In the genomic region with DNA sequence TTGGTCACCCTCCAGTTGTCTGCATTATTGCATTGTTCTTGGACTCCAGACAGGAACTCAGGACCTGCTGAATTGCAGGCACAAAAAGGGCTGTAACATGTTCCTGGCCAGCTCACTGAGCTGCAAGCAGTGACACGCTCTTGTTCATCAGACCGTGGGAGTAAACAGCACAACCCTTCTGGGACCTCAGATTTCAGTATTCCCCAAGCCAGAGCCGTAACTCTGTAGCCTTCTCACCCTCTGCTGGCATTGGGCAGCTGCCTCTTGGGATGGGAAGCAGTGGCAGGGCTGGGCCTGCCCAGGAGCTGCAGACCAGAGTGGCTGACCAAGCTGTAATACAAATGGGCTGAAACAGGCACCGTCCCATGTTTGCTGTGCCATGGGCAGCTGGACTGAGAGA, we compare ENCODE assay signal across 22 cellular contexts.
DNase-seq lines count a peak whose midpoint lies in the region; ATAC-seq and TF ChIP-seq lines count a peak whose summit lies in the region.
"Had no signal": no experiment of that assay in that cellular context is flagged by ENCODE, and none has a peak within 500 bp of the region (broad histone marks: within the 10 kb centered on the region; RNA-seq: fewer than 3 reads in every experiment).

No MANE protein-coding gene starts in this region.

- peak overlapping the region; percentile 21; the same call in 1 of the 2 replicates for H3K27ac ChIP-seq in VCaP
- H3K27ac ChIP-seq: C4-2B, parathyroid adenoma, thoracic aorta had no signal

- no peak for ATAC-seq in GM19035 (IDR thresholded peaks at IDR 0.05; ENCODE audit: unreplicated experiment)
- ATAC-seq: activated CD8-positive, alpha-beta T cell treated with anti-CD3 and anti-CD28 coated beads for 36 hours; naive thymus-derived CD8-positive, alpha-beta T cell; stimulated activated memory B cell treated with anti-CD40 and anti-IgM and Interleukin-4, amounts not matched to agents 10 μg/mL and 1 μg/mL and 100 μg/mL, for 72 hours had no signal

- no peak for TF ChIP-seq CTCF in VCaP (conservative IDR thresholded peaks at IDR 0.05)

- DNase-seq in DMS 273 (lab: John Stamatoyannopoulos, UW; ENCODE audit: unreplicated experiment) (peak; percentile 59), M059J (ENCODE audit: low read depth) (peak; percentile 23), kidney tubule cell (ENCODE audit: low spot score) (peak; percentile 49), NOMO-1 treated with dmso at 0.1 percent for 144 hours (lab: John Stamatoyannopoulos, UW; ENCODE audit: unreplicated experiment) (no peak), 8988T (no peak), midbrain (lab: John Stamatoyannopoulos, UW) (no peak)
- DNase-seq: activated B cell treated with CpG ODN at 0.5 μM for 24 hours; activated CD8-positive, alpha-beta T cell treated with anti-CD3 and anti-CD28 coated beads for 36 hours; activated naive CD4-positive, alpha-beta T cell treated with Interleukin-2 at 50 U/mL for 16 hours; amniotic stem cell; DMS153; erythroblast; H9; left cardiac atrium; naive thymus-derived CD8-positive, alpha-beta T cell; SK-N-SH had no signal

Comparison
In these comparisons a context has a peak if more than half of its experiments do, and no peak if none do; other contexts are left out.
1. DNase-seq: peak in DMS 273 (single experiment), M059J (single experiment) and kidney tubule cell (single experiment); none in NOMO-1 treated with dmso at 0.1 percent for 144 hours (single experiment), 8988T (single experiment) and midbrain (single experiment).